ENCODE assay signal across 8 cellular contexts in the genomic region with DNA sequence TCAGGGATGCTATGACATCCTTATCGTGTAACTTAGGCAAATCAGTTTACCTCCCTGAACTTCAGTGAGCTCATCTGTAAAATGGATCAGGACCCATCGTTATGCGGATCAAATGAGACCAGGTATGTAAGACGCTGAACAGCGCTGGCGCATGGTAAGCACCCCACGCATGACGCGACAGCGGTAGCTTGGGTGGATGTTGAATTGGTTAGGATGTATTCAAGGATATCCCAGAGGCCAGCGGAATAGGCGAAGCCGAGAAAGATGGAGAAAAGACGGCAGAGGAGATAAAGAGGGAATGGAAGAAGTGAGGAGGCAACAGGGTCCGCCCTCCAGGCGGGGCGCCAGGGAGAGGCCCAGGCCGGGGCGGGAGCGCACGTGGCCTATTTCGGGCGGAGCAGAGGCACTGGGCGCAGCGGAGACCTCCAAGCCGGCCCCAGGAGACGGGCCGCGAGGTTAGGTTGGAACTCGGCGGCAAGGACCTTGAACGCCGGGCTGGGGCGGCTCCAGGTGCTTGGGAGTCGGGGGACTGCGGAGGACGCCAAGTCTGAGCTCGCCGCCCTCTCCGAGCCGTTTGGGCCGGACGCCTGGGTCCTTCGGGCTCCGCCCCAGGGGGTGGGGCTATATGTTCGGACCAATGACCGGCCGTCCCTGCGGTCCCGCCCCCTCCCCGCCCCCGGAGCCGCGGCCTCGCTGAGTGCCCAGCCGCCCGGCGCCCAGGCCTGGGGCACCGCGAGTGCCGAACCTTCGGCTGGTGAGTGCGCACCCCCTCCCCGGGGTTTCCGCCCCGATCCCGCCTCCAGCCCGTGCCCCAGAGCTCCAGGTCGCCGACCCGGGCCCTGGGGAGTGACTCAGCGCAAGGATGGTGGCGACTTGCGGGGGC. TPM values are rescaled to one million over a fixed set of nuclear protein-coding genes. Genes with fewer than 3 reads are reported as not detected.
DNase-seq lines count a peak whose midpoint lies in the region; ATAC-seq, FAIRE-seq and TF ChIP-seq lines count a peak whose summit lies in the region.

A gene (plus strand): TSS at position 696 of the 883 bp plus-strand sequence. CDS start 448 bp downstream, outside the sequence.

- peak; percentile 76 for ATAC-seq in GM19397 (IDR thresholded peaks at IDR 0.05; ENCODE audit: unreplicated experiment)

- peak within 1 kb of the TSS; percentile 80 for H3K9ac ChIP-seq in endothelial cell of umbilical vein (replicated peaks; ENCODE audit: extremely low read depth, insufficient read depth, low read length)

- dilution Hi-C loops in endothelial cell of umbilical vein (cut with MboI; ENCODE audit: extremely low pct_ligation_motif_present, low sequenced_read_pairs) = no loop called here

- H3K4me2 ChIP-seq in endothelial cell of umbilical vein (ENCODE audit: insufficient read depth, low read length) = peak within 1 kb of the TSS; percentile 59

- peak within 1 kb of the TSS; percentile 77 for H3K27ac ChIP-seq in HL-60 (replicated peaks)
- peak within 1 kb of the TSS; percentile 71 for H3K27ac ChIP-seq in endothelial cell of umbilical vein (ENCODE audit: insufficient read depth, low read depth, low read length)

- peaks cover 0 to 6% of the 10 kb centered on the region in 2 experiments for H3K36me3 ChIP-seq in endothelial cell of umbilical vein (ENCODE audit: control insufficient read depth in 2 of 2, extremely low read depth in 1 of 2, insufficient read depth in 2 of 2, low read length in 2 of 2)

- BruUV-seq in endothelial cell of umbilical vein (replicated peaks; lab: Mats Ljungman, UMichigan) = TSS peak; percentile 92

- peak within 1 kb of the TSS; percentile 67 for H2AFZ ChIP-seq in endothelial cell of umbilical vein (ENCODE audit: low read depth, low read length)

- TF ChIP-seq CTCF in HL-60 (IDR thresholded peaks at IDR 0.05; ENCODE audit: insufficient read depth, low read length) (no peak), endothelial cell of umbilical vein (IDR thresholded peaks at IDR 0.05; ENCODE audit: extremely low read depth in 1 of 2, insufficient read depth in 1 of 2, low read depth in 1 of 2, low read length in 2 of 2) (no peak)

- peak; percentile 88 for FAIRE-seq in endothelial cell of umbilical vein (lab: Jason Lieb, UNC)

- peak; percentile 92 for TF ChIP-seq POLR2A in endothelial cell of umbilical vein (IDR thresholded peaks at IDR 0.05; ENCODE audit: low read depth, low read length)

- peak within 1 kb of the TSS; percentile 77 for H3K4me3 ChIP-seq in HL-60 (replicated peaks; ENCODE audit: insufficient read depth, low read length)
- H3K4me3 ChIP-seq in endothelial cell of umbilical vein (replicated peaks in 1 of 3; ENCODE audit: insufficient read depth in 1 of 3, low read depth in 1 of 3, low read length in 3 of 3) = peak within 1 kb of the TSS; percentile 29 to 56 (median 47)

- peaks cover 22% of the 10 kb centered on the region for H3K4me1 ChIP-seq in endothelial cell of umbilical vein (ENCODE audit: control insufficient read depth, extremely low read depth, insufficient read depth, low read length)

- no peaks in the 10 kb centered on the region for H4K20me1 ChIP-seq in endothelial cell of umbilical vein (replicated peaks; ENCODE audit: control insufficient read depth, extremely low read depth, insufficient read depth, low read length)

- H3K79me2 ChIP-seq in endothelial cell of umbilical vein (ENCODE audit: control insufficient read depth, insufficient read depth, low read length) = peaks cover 3% of the 10 kb centered on the region

- POLR2A ChIA-PET in endothelial cell of umbilical vein (lab: Charles Lee) = interaction anchor here (1.3 to 1.5 kb wide), 4 partner anchors 11 to 56 kb away, joined by 3 to 7 read pairs (median 5); a partner anchor contains a TSS

- H3K9me1 ChIP-seq in endothelial cell of umbilical vein (replicated peaks; ENCODE audit: control insufficient read depth, extremely low read depth, insufficient read depth, low read length) = no peaks in the 10 kb centered on the region

- intact Hi-C loops in endothelial cell of umbilical vein (cut with micrococcal nuclease) = loop anchor here (10.0 kb wide), 1 partner anchor 312 kb away; a partner anchor contains a TSS

- DNase-seq in CMK (ENCODE audit: low read depth) (peak; percentile 76), HL-60 (ENCODE audit: low read depth in 1 of 2, low spot score in 1 of 2) (peak; percentile 83 to 88), NOMO-1 treated with dmso at 0.1 percent for 144 hours (lab: John Stamatoyannopoulos, UW; ENCODE audit: unreplicated experiment) (peak; percentile 76), endothelial cell of umbilical vein (ENCODE audit: low read depth, low spot score) (peak; percentile 88), middle frontal gyrus (ENCODE audit: extremely low spot score, low spot score) (peak; percentile 69)
- DNase-seq in activated CD8-positive, alpha-beta memory T cell treated with anti-CD3 and anti-CD28 coated beads, Interleukin-2, amount 50 U/mL, for 4 hours = peak; percentile 90
- DNase-seq in stimulated activated CD8-positive, alpha-beta memory T cell treated with anti-CD3 and anti-CD28 coated beads, Interleukin-2, amount 100 ng/mL, for 1 hour (ENCODE audit: low read depth in 2 of 2) = peak; percentile 77 to 79

- no peaks in the 10 kb centered on the region for H3K27me3 ChIP-seq in HL-60 (ENCODE audit: insufficient read depth, poor library complexity, severe bottlenecking)
- no peaks in the 10 kb centered on the region for H3K27me3 ChIP-seq in endothelial cell of umbilical vein (ENCODE audit: control insufficient read depth in 2 of 2, insufficient read depth in 2 of 2, low read length in 2 of 2)

- no peaks in the 10 kb centered on the region for H3K9me3 ChIP-seq in endothelial cell of umbilical vein (replicated peaks; ENCODE audit: control insufficient read depth, insufficient read depth, low read length)

- CTCF ChIA-PET in endothelial cell of umbilical vein (lab: Charles Lee) = interaction anchor here (0.8 to 5.3 kb wide), 7 partner anchors 10 to 315 kb away, joined by 3 to 62 read pairs (median 4); a partner anchor contains a TSS

TF ChIP-seq in endothelial cell of umbilical vein, 7 proteins besides CTCF, POLR2A, EP300 and RAD21:
- TF ChIP-seq JUN (IDR thresholded peaks at IDR 0.05; ENCODE audit: borderline replicate concordance, insufficient read depth, insufficient read length, low read depth) = no peak
- peak; percentile 91 for TF ChIP-seq POLR2AphosphoS5 (IDR thresholded peaks at IDR 0.05; ENCODE audit: insufficient read depth, low read depth, low read length)
- TF ChIP-seq FOS (IDR thresholded peaks at IDR 0.05; ENCODE audit: borderline replicate concordance, insufficient read depth, low read length) = peak; percentile 15
- TF ChIP-seq, protein P1, sequence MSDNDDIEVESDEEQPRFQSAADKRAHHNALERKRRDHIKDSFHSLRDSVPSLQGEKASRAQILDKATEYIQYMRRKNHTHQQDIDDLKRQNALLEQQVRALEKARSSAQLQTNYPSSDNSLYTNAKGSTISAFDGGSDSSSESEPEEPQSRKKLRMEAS (IDR thresholded peaks at IDR 0.05; ENCODE audit: insufficient read depth, insufficient read length) = peak; percentile 87
- no peak for TF ChIP-seq EZH2 (IDR thresholded peaks at IDR 0.05; ENCODE audit: borderline replicate concordance, low read depth, low read length, severe bottlenecking)

RNA-seq across cellular contexts. Expression of the gene that starts here (rescaled TPM):
- total RNA-seq in endothelial cell of umbilical vein = 10.3 and 11.7 TPM in 2 replicates
- polyA plus RNA-seq in endothelial cell of umbilical vein = 16.8 and 28.8 TPM in 2 replicates
- polyA plus RNA-seq in endothelial cell of umbilical vein (2011; cell fraction: cytosol; rRNA removed) = 7.2 and 10.9 TPM in 2 replicates
- 7.1 and 7.6 TPM in 2 replicates for polyA plus RNA-seq in endothelial cell of umbilical vein (2011; cell fraction: nucleus; rRNA removed)
- 4.7 and 6.1 TPM in 2 replicates for polyA plus RNA-seq in endothelial cell of umbilical vein (2012)
- 5.5 and 8.9 TPM in 2 replicates for polyA minus RNA-seq in endothelial cell of umbilical vein
- 3.2 TPM for polyA minus RNA-seq in endothelial cell of umbilical vein (2011; cell fraction: cytosol; rRNA and poly(A)+ RNA removed)
- 4.7 and 5.0 TPM in 2 replicates for polyA minus RNA-seq in endothelial cell of umbilical vein (2011; cell fraction: nucleus; rRNA and poly(A)+ RNA removed)

Comparison
In these comparisons a context has a peak if more than half of its experiments do, and no peak if none do; other contexts are left out.
1. Peak in every context shown above with its lines: DNase-seq, ATAC-seq, H3K4me3 ChIP-seq and H3K27ac ChIP-seq.